Comparison of ENCODE assay signal across 8 cellular contexts in genomic region chr12:68933564-68933893, GRCh38. TPM values are rescaled to one million over a fixed set of nuclear protein-coding genes. Genes with fewer than 3 reads are reported as not detected.
DNase-seq lines count a peak whose midpoint lies in the region; ATAC-seq and TF ChIP-seq lines count a peak whose summit lies in the region.

No MANE protein-coding gene starts in this region.

- no peak for TF ChIP-seq CTCF in AG09309 (IDR thresholded peaks at IDR 0.05; ENCODE audit: control insufficient read depth, insufficient read depth, low read depth, low read length, missing control alignments)
- no peak for TF ChIP-seq CTCF in epithelial cell of esophagus (IDR thresholded peaks at IDR 0.05; ENCODE audit: insufficient read depth, low read depth, low read length, missing control alignments)

- no peaks in the 10 kb centered on the region for H3K9me3 Mint-ChIP-seq in naive thymus-derived CD8-positive, alpha-beta T cell

- peaks cover 39% of the 10 kb centered on the region for H3K27me3 ChIP-seq in NT2/D1 (ENCODE audit: insufficient read depth, insufficient read length)

- H3K4me3 ChIP-seq in AG09309 (ENCODE audit: control insufficient read depth, low read depth, low read length) = peak overlapping the region; percentile 43
- peak overlapping the region; percentile 59 for H3K4me3 ChIP-seq in NT2/D1 (ENCODE audit: insufficient read length, low read depth)
- H3K4me3 ChIP-seq in epithelial cell of esophagus (ENCODE audit: low read length) = peak overlapping the region; percentile 39

- peak overlapping the region in 9 of 10 donors; percentile 45 to 82 (median 62) for H3K4me3 Mint-ChIP-seq in naive thymus-derived CD8-positive, alpha-beta T cell

- H3K4me1 Mint-ChIP-seq in naive thymus-derived CD8-positive, alpha-beta T cell = peaks cover 4 to 11% (median 8%) of the 10 kb centered on the region in 4 donors

- H3K4me1 ChIP-seq in NT2/D1 (ENCODE audit: insufficient read depth, insufficient read length) = no peaks in the 10 kb centered on the region

- H3K27me3 Mint-ChIP-seq in naive thymus-derived CD8-positive, alpha-beta T cell = peaks cover 5 to 27% (median 12%) of the 10 kb centered on the region in 5 donors

- H3K36me3 Mint-ChIP-seq in naive thymus-derived CD8-positive, alpha-beta T cell = no peaks in the 10 kb centered on the region

- no peaks in the 10 kb centered on the region for H3K36me3 ChIP-seq in NT2/D1 (ENCODE audit: insufficient read depth, insufficient read length, low read length)

- POLR2A ChIA-PET in naive thymus-derived CD8-positive, alpha-beta T cell (lab: Charles Lee) = no interaction called here

- ATAC-seq in naive thymus-derived CD8-positive, alpha-beta T cell = no peak
- ATAC-seq in HG02938 (IDR thresholded peaks at IDR 0.05; ENCODE audit: unreplicated experiment) = no peak

- peak overlapping the region in 1 of 10 donors; percentile 8 for H3K27ac Mint-ChIP-seq in naive thymus-derived CD8-positive, alpha-beta T cell

- DNase-seq in AG09309 (ENCODE audit: low read depth) (no peak), NT2/D1 (ENCODE audit: low read depth, low spot score) (no peak), epithelial cell of esophagus (ENCODE audit: low read depth) (no peak), ureter (ENCODE audit: low spot score) (no peak), NCI-H526 treated with DMSO at 0.1 percent for 48 hours (lab: John Stamatoyannopoulos, UW) (no peak), DMS53 (lab: John Stamatoyannopoulos, UW) (no peak)
- no peak for DNase-seq in naive thymus-derived CD8-positive, alpha-beta T cell

- peak overlapping the region; percentile 76 for H3K9ac ChIP-seq in NT2/D1 (ENCODE audit: insufficient read length, low read depth)

- peaks cover 4% of the 10 kb centered on the region; the same call in 1 of the 2 replicates for H3K9me3 ChIP-seq in NT2/D1 (ENCODE audit: insufficient read depth, low read length)

RNA-seq across cellular contexts. Expression of gene CPM, which starts 0.6 kb away (rescaled TPM):
- total RNA-seq in naive thymus-derived CD8-positive, alpha-beta T cell = under 1 TPM; 0.47 to 0.81 TPM
- under 1 TPM in 1 of 3 donors, not detected in 2; 0.81 TPM for polyA plus RNA-seq in naive thymus-derived CD8-positive, alpha-beta T cell
- 35.4 TPM for total RNA-seq in ureter

Comparison
In these comparisons a context has a peak if more than half of its experiments do, and no peak if none do; other contexts are left out.
1. RNA of gene CPM, which starts 0.6 kb away (total RNA-seq): 35.4 TPM in ureter (single experiment); 0.47 to 0.81 TPM in naive thymus-derived CD8-positive, alpha-beta T cell; every median in the first group is over 10 times any median in the second.
2. Peak in every context shown above with its lines, with median percentiles within 50 percentile points of each other: H3K4me3 ChIP-seq.